In genomic region chr7:134770676-134771075, GRCh38 we compare ENCODE assay signal across 20 cellular contexts.
"Had no signal": no experiment of that assay in that cellular context is flagged by ENCODE, and none has a peak within 500 bp of the region (broad histone marks: within the 10 kb centered on the region; RNA-seq: fewer than 3 reads in every experiment).

No MANE protein-coding gene starts in this region.

- H3K4me3 Mint-ChIP-seq: activated CD4-positive, alpha-beta T cell treated with anti-CD3 and anti-CD28 coated beads, Interleukin-2, amount 10 ng/mL, durations not matched to agents 7 days and 5 days; activated naive CD8-positive, alpha-beta T cell; activated T-cell treated with anti-CD3 and anti-CD28 coated beads, Interleukin-2, amount 50 U/mL, for 72 hours; endodermal cell; naive B cell had no signal

- ATAC-seq: activated T-cell treated with anti-CD3 and anti-CD28 coated beads, Interleukin-2, amount 50 U/mL, for 72 hours; gastroesophageal sphincter; heart right ventricle; left colon; sciatic nerve had no signal

- H3K36me3 Mint-ChIP-seq: naive B cell had no signal

- DNase-seq: activated CD4-positive, alpha-beta T cell treated with anti-CD3 and anti-CD28 coated beads, Interleukin-2, amount 10 ng/mL, durations not matched to agents 7 days and 5 days; activated CD4-positive, CD25-positive, alpha-beta regulatory T cell; activated CD8-positive, alpha-beta memory T cell treated with anti-CD3 and anti-CD28 coated beads, Interleukin-2, amount 50 U/mL, for 48 hours; activated gamma-delta T cell; activated T-cell treated with anti-CD3 and anti-CD28 coated beads, Interleukin-2, amount 50 U/mL, for 72 hours; amniotic stem cell; dorsolateral prefrontal cortex; endodermal cell; heart right ventricle; left colon; naive B cell; ovary; stomach; testis had no signal

- H3K4me1 Mint-ChIP-seq: activated CD4-positive, alpha-beta T cell treated with anti-CD3 and anti-CD28 coated beads, Interleukin-2, amount 10 ng/mL, durations not matched to agents 7 days and 5 days; endodermal cell had no signal

- H3K36me3 ChIP-seq: gastroesophageal sphincter, heart right ventricle, ovary, stomach had no signal

- H3K4me3 ChIP-seq: dorsolateral prefrontal cortex, gastroesophageal sphincter, heart right ventricle, lung, ovary, stomach, testis had no signal

- H3K4me1 ChIP-seq: stomach, testis had no signal

- H3K9me3 ChIP-seq: gastroesophageal sphincter, heart right ventricle, ovary, stomach, testis had no signal

- H3K27me3 Mint-ChIP-seq: activated CD4-positive, alpha-beta T cell treated with anti-CD3 and anti-CD28 coated beads, Interleukin-2, amount 10 ng/mL, durations not matched to agents 7 days and 5 days; activated naive CD8-positive, alpha-beta T cell; naive B cell had no signal

- H3K27me3 ChIP-seq: dorsolateral prefrontal cortex, gastroesophageal sphincter, heart right ventricle, ovary, stomach, testis had no signal

- H3K27ac ChIP-seq: dorsolateral prefrontal cortex, gastroesophageal sphincter, heart right ventricle, ovary, stomach, testis had no signal

- H3K27ac Mint-ChIP-seq: activated CD4-positive, alpha-beta T cell treated with anti-CD3 and anti-CD28 coated beads, Interleukin-2, amount 10 ng/mL, durations not matched to agents 7 days and 5 days; activated naive CD8-positive, alpha-beta T cell; activated T-cell treated with anti-CD3 and anti-CD28 coated beads, Interleukin-2, amount 50 U/mL, for 72 hours; endodermal cell had no signal

- FAIRE-seq: TTC549, urothelium cell line had no signal
